ENCODE assay signal across 2 cellular contexts in the genomic region with DNA sequence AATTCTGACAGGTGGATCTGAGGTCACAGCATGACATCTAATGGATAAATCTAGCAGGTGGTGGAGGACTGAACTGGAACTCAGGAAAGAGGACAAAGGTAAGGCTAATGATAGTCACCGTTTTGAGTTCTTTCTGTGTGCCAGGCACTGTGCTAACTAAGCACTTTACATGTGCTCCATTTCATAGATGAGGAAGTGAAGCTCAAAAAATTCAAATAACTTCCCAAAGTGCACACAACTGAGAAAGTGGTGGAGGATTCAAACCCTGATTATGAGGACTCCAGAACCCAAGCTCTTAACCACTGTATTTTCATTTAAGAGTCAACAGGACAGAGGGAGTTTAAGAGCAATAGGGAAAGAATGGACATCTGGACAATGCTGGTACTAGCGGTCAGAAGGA.
TF ChIP-seq lines count a peak whose summit lies in the region.

No MANE protein-coding gene starts in this region.

TF ChIP-seq in GM12891, 5 proteins besides CTCF, POLR2A, EP300 and RAD21:
- TF ChIP-seq TAF1 (IDR thresholded peaks at IDR 0.05; ENCODE audit: low read depth, low read length) (no peak), POLR2AphosphoS5 (IDR thresholded peaks at IDR 0.05; ENCODE audit: low read depth, low read length) (no peak), SPI1 (IDR thresholded peaks at IDR 0.05; ENCODE audit: low read depth, low read length) (peak; percentile 83)

TF ChIP-seq in H1, 55 proteins besides CTCF, POLR2A, EP300 and RAD21:
- no peak for TF ChIP-seq PHF8 (conservative IDR thresholded peaks at IDR 0.05; ENCODE audit: low read depth, low read length)
- TF ChIP-seq RXRA (IDR thresholded peaks at IDR 0.05; ENCODE audit: insufficient read depth, low read depth, low read length) = no peak
- TF ChIP-seq CTBP2 (IDR thresholded peaks at IDR 0.05; ENCODE audit: borderline replicate concordance, insufficient read depth, insufficient read length, low read length) = no peak
- no peak for TF ChIP-seq SP2 (IDR thresholded peaks at IDR 0.05; ENCODE audit: low read length)
- TF ChIP-seq JUN (IDR thresholded peaks at IDR 0.05; ENCODE audit: low read depth, low read length) = no peak
- no peak for TF ChIP-seq KDM5A (IDR thresholded peaks at IDR 0.05; ENCODE audit: low read length)
- no peak for TF ChIP-seq CBX8 (IDR thresholded peaks at IDR 0.05; ENCODE audit: borderline replicate concordance, low read depth, low read length)
- no peak for TF ChIP-seq FOSL1 (IDR thresholded peaks at IDR 0.05; ENCODE audit: insufficient read depth, low read depth, low read length)
- no peak for TF ChIP-seq TAF1 (IDR thresholded peaks at IDR 0.05; ENCODE audit: low read depth, low read length)
- no peak for TF ChIP-seq ATF3 (IDR thresholded peaks at IDR 0.05; ENCODE audit: insufficient read depth, low read depth, low read length)
- no peak for TF ChIP-seq HDAC6 (IDR thresholded peaks at IDR 0.05; ENCODE audit: low read depth, low read length)
- no peak for TF ChIP-seq MAFK (IDR thresholded peaks at IDR 0.05; ENCODE audit: low read depth, low read length)
- no peak for TF ChIP-seq CREB1 (IDR thresholded peaks at IDR 0.05)
- no peak for TF ChIP-seq EGR1 (IDR thresholded peaks at IDR 0.05; ENCODE audit: borderline replicate concordance, low read depth, low read length)
- TF ChIP-seq GTF2F1 (IDR thresholded peaks at IDR 0.05; ENCODE audit: borderline replicate concordance, low read depth, low read length) = no peak
- TF ChIP-seq BCL11A (IDR thresholded peaks at IDR 0.05; ENCODE audit: low read depth in 2 of 2, low read length in 2 of 2) = no peak
- no peak for TF ChIP-seq NANOG (IDR thresholded peaks at IDR 0.05; ENCODE audit: insufficient read depth, low read depth, low read length, poor library complexity, severe bottlenecking)
- TF ChIP-seq KDM4A (IDR thresholded peaks at IDR 0.05; ENCODE audit: low read depth, low read length, severe bottlenecking) = no peak
